Comparison of ENCODE assay signal across 8 cellular contexts in the genomic region with DNA sequence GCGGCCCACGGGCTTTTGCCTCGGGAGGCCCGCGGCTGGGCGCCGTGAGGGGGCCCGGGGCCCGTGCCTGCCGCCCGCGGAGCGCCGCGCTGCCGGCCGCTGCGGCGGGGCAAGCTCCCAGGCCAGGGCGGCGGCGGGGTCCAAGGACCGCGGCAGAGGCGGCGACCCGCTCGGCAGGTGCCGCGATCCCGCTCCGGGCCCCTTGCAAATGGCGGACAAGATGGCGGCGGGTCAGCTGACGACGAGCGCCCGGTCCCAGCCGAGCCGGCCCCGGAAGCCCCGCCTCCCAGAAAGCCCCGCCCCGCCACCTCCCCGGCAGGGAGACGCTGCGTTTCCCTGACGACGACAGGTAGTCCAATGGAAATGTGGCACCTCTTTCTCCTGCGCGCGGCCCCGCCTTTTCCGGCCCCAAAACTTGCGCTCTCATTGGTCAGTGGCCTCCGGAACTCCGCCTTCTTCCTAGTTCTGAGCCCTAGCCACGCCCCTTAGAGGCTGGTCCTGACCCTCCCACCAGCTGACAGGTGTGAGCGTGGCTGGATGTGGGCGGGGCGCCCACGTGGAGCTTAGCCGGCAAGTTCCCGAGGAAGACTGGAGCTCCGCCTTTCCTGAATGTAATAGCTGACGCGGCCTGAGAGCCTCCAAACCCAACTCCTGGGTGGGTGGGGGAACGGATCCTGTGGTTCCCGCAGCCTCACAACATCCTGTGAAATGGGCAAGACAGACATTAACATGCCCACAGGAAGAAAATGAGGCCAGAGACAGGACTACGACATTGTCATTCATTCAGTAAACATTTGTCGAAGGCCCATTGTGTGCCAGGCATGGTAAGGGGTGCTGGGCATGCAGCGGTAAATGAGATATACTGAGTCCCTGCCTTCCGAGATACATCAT. TPM values are rescaled to one million over a fixed set of nuclear protein-coding genes. Genes with fewer than 3 reads are reported as not detected.
DNase-seq lines count a peak whose midpoint lies in the region; ATAC-seq lines count a peak whose summit lies in the region.

A gene (minus strand): TSS at position 228 of the 891 bp plus-strand sequence. CDS start 232 bp downstream, outside the sequence.

- H3K27ac ChIP-seq in BLaER1 treated with 17β-estradiol and CSF1 and Interleukin-3, amounts not matched to agents 10 nM and 100 nM, result peak within 1 kb of the TSS; percentile 82 to 95 (median 91)

- peaks cover 52 to 83% (median 71%) of the 10 kb centered on the region in 10 experiments for H3K4me1 ChIP-seq in BLaER1 treated with 17β-estradiol and CSF1 and Interleukin-3, amounts not matched to agents 10 nM and 100 nM

- no peaks in the 10 kb centered on the region for H3K9me3 ChIP-seq in BLaER1 treated with 17β-estradiol and CSF1 and Interleukin-3, amounts not matched to agents 10 nM and 100 nM (replicated peaks in 1 of 11)

- peak within 1 kb of the TSS; percentile 89 to 99 (median 97) for H3K9ac ChIP-seq in BLaER1 treated with 17β-estradiol and CSF1 and Interleukin-3, amounts not matched to agents 10 nM and 100 nM

- peak within 1 kb of the TSS; percentile 92 to 100 (median 98) for H3K4me2 ChIP-seq in BLaER1 treated with 17β-estradiol and CSF1 and Interleukin-3, amounts not matched to agents 10 nM and 100 nM

- ATAC-seq in GM19351 (IDR thresholded peaks at IDR 0.05; ENCODE audit: unreplicated experiment) (peak; percentile 84), HG03521 (IDR thresholded peaks at IDR 0.05; ENCODE audit: unreplicated experiment) (peak; percentile 88), left colon (peak; percentile 85)

- H3K27me3 ChIP-seq in BLaER1 treated with 17β-estradiol and CSF1 and Interleukin-3, amounts not matched to agents 10 nM and 100 nM, result no peaks in the 10 kb centered on the region

- peak within 1 kb of the TSS; percentile 88 to 100 (median 97) for H3K4me3 ChIP-seq in BLaER1 treated with 17β-estradiol and CSF1 and Interleukin-3, amounts not matched to agents 10 nM and 100 nM

- H4K20me1 ChIP-seq in BLaER1 treated with 17β-estradiol and CSF1 and Interleukin-3, amounts not matched to agents 10 nM and 100 nM, result peaks cover 40 to 47% (median 45%) of the 10 kb centered on the region in 11 experiments

- DNase-seq in NCI-H748 (lab: John Stamatoyannopoulos, UW; ENCODE audit: unreplicated experiment), result peak; percentile 97
- DNase-seq in activated CD4-positive, alpha-beta T cell treated with anti-CD3 and anti-CD28 coated beads, Interleukin-2, amount 50 U/mL, for 1 hour, result peak; percentile 100
- DNase-seq in cortex of kidney (lab: John Stamatoyannopoulos, UW), result peak; percentile 83
- DNase-seq in left colon, result peak; percentile 100
- peak; percentile 100 for DNase-seq in stimulated activated CD4-positive, alpha-beta T cell treated with anti-CD3 and anti-CD28 coated beads, Interleukin-1b, Interleukin-23, amount 100 ng/mL, for 48 hours

- intact Hi-C loops in left colon (cut with DNase I, micrococcal nuclease), result loop anchor here in 1 of 2 donors (10.0 kb wide), 1 partner anchor 83 kb away; a partner anchor contains a TSS

- H3K36me3 ChIP-seq in BLaER1 treated with 17β-estradiol and CSF1 and Interleukin-3, amounts not matched to agents 10 nM and 100 nM, result peaks cover 0 to 30% (median 17%) of the 10 kb centered on the region in 11 experiments; a peak in 10 of 22 replicates

RNA-seq across cellular contexts. Expression of the gene that starts here (rescaled TPM):
- total RNA-seq in left colon, result 100 to 1,000 TPM in 1 of 2 donors, 10 to 100 TPM in 1; 99.4 to 123 TPM

Comparison
In these comparisons a context has a peak if more than half of its experiments do, and no peak if none do; other contexts are left out.
1. Peak in every context shown above with its lines: DNase-seq, ATAC-seq, H3K4me3 ChIP-seq and H3K27ac ChIP-seq.